Comparison of ENCODE assay signal across 8 cellular contexts in the genomic region with DNA sequence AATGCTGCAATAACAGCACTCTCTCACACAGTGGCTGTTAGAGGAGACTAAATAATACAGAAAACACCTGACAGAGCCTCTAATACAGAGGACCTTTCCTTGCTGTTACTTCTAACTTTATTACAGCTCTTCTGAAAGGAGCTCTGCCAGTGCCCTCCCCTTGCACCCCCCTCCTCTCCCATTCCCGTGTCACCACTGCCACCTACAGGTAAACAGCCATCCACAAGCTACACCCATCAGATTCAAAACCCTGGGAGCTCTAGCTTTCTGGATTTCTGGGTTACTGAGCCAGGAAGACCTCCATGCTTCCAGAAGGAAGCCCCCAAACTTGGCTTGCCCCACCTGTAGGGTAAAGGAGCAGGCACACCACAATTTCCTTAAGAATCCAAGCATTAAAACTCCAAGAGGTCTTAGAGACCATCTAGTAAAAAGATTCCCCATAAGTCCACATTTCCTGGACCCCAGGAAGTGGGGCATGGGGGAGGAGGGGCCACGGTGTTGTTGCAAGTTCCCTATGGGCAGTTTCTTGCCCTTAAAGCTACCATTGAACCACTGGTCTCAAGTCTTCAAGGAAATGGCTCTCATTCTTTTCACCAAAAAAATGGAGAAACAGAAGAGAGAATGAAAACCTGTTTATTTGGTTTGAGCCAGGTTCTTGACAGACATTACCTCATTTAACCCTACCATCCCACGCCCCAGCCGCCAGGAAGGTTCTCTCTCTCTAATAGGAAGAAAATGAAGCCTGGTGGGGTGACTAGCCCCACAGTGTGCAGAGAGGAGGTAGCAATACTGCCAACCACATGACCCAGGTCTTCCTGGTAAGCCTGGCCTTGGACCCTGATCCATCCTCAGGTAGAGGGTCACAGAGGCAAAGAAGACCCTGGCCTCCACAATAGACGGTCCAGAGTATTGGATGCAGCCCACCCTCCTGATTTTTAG. TPM values are rescaled to one million over a fixed set of nuclear protein-coding genes. Genes with fewer than 3 reads are reported as not detected.
DNase-seq lines count a peak whose midpoint lies in the region; ATAC-seq, FAIRE-seq and TF ChIP-seq lines count a peak whose summit lies in the region.

No MANE protein-coding gene starts in this region.

- FAIRE-seq in GM19239 (lab: Jason Lieb, UNC) = peak; percentile 40

- no peaks in the 10 kb centered on the region for H3K9me3 ChIP-seq in AG04450 (ENCODE audit: control insufficient read depth, insufficient read depth, low read length)

- TF ChIP-seq CTCF in AG04450 (IDR thresholded peaks at IDR 0.05; ENCODE audit: low read depth, low read length) = peak; percentile 89
- peak in 1 of 3 donors; percentile 38 for TF ChIP-seq CTCF in lower leg skin (IDR thresholded peaks at IDR 0.05)

- peak overlapping the region; percentile 21 for H3K27ac ChIP-seq in AG04450 (ENCODE audit: low read depth, low read length)

- no peaks in the 10 kb centered on the region for H3K27me3 ChIP-seq in AG04450 (ENCODE audit: control insufficient read depth, insufficient read depth, low read length)

- WGBS in lower leg skin, 2 donors = 35 to 36% methylated on average over 5 of the region's 5 CpGs

- POLR2A ChIA-PET in AG04450 (lab: Yijun Ruan, JAX) = interaction anchor here (0.7 kb wide), 1 partner anchor 53 kb away, joined by 4 read pairs; a partner anchor contains a TSS

- TF ChIP-seq POLR2A in lower leg skin (IDR thresholded peaks at IDR 0.05) = no peak

- CTCF ChIA-PET in AG04450 (lab: Charles Lee) = interaction anchor here (0.6 to 2.1 kb wide), 30 partner anchors 9 to 239 kb away, joined by 3 to 16 read pairs (median 4); a partner anchor contains a TSS

- DNase-seq in AG04450 (ENCODE audit: low read depth, low spot score) (peak; percentile 39), GM19239 (ENCODE audit: insufficient read length, low spot score) (peak; percentile 73), NCI-H446 treated with DMSO at 0.1 percent for 48 hours (lab: John Stamatoyannopoulos, UW) (peak; percentile 53), dermis blood vessel endothelial cell (peak; percentile 89), lower leg skin (ENCODE audit: low spot score in 2 of 2) (peak; percentile 73 to 92)
- DNase-seq in activated CD4-positive, alpha-beta T cell treated with anti-CD3 and anti-CD28 coated beads, Interleukin-2, amount 50 U/mL, for 1 hour = peak; percentile 62
- DNase-seq in stimulated activated CD8-positive, alpha-beta memory T cell treated with anti-CD3 and anti-CD28 coated beads, Interleukin-12 subunit alpha, Interleukin-12 subunit beta, amount 100 ng/mL, for 1 hour (ENCODE audit: low read depth) = peak; percentile 39

- H3K4me3 ChIP-seq in AG04450 (ENCODE audit: low read depth, low read length) = no peak overlapping the region
- no peak overlapping the region for H3K4me3 ChIP-seq in lower leg skin (ENCODE audit: low read depth, poor library complexity, severe bottlenecking)

- intact Hi-C loops in lower leg skin (cut with DNase I; ENCODE audit: low total_unique reads) = no loop called here

- ATAC-seq in GM18517 (IDR thresholded peaks at IDR 0.05; ENCODE audit: unreplicated experiment) = no peak

RNA-seq across cellular contexts. Expression of a gene that starts 52.8 kb away (rescaled TPM):
- polyA plus RNA-seq in AG04450 (2011; rRNA removed) = 24.1 and 25.5 TPM in 2 replicates
- polyA minus RNA-seq in AG04450 (2011; rRNA and poly(A)+ RNA removed) = 34.5 and 37.5 TPM in 2 replicates
- total RNA-seq in dermis blood vessel endothelial cell = 21.6 and 30.0 TPM in 2 replicates
- 100 to 1,000 TPM; 119 to 555 (median 155) TPM for total RNA-seq in lower leg skin

RNA-seq across cellular contexts. Expression of a gene that starts 53.2 kb away (rescaled TPM):
- polyA plus RNA-seq in AG04450 (2011; rRNA removed) = 0.52 and 0.77 TPM in 2 replicates
- polyA minus RNA-seq in AG04450 (2011; rRNA and poly(A)+ RNA removed) = 0.43 and 1.6 TPM in 2 replicates
- total RNA-seq in dermis blood vessel endothelial cell = 1.5 and 2.5 TPM in 2 replicates
- 1 to 10 TPM in 3 of 4 donors, under 1 TPM in 1; 0.93 to 6.4 (median 4.0) TPM for total RNA-seq in lower leg skin

Comparison
In these comparisons a context has a peak if more than half of its experiments do, and no peak if none do; other contexts are left out.
1. DNase-seq: peak in every context shown above with its lines; median percentile 89 in dermis blood vessel endothelial cell; 82 in lower leg skin; 73 in GM19239; 62 in activated CD4-positive, alpha-beta T cell treated with anti-CD3 and anti-CD28 coated beads, Interleukin-2, amount 50 U/mL, for 1 hour; 53 in NCI-H446 treated with DMSO at 0.1 percent for 48 hours; 39 in AG04450; 39 in stimulated activated CD8-positive, alpha-beta memory T cell treated with anti-CD3 and anti-CD28 coated beads, Interleukin-12 subunit alpha, Interleukin-12 subunit beta, amount 100 ng/mL, for 1 hour.